Comparison of ENCODE assay signal across 8 cellular contexts in genomic region chr11:67390947-67391303, GRCh38. TPM values are rescaled to one million over a fixed set of nuclear protein-coding genes. Genes with fewer than 3 reads are reported as not detected.
DNase-seq lines count a peak whose midpoint lies in the region; ATAC-seq and TF ChIP-seq lines count a peak whose summit lies in the region.

No MANE protein-coding gene starts in this region.

- TF ChIP-seq CTCF in brain microvascular endothelial cell (IDR thresholded peaks at IDR 0.05; ENCODE audit: low read depth, low read length, missing control alignments), result no peak
- TF ChIP-seq CTCF in type B pancreatic cell (conservative IDR thresholded peaks at IDR 0.05), result no peak

- CTCF ChIA-PET in activated naive CD4-positive, alpha-beta T cell treated with anti-CD3 and anti-CD28 coated beads, Interleukin-2, amount 10 ng/mL, durations not matched to agents 7 days and 5 days (lab: Charles Lee), result interaction anchor here (1.0 to 24.9 kb wide), 4 partner anchors 9 to 37 kb away, joined by 3 to 564 read pairs (median 12); partner anchors contain the start of genes POLD4 and PPP1CA

- peak overlapping the region; percentile 51 for H3K27ac ChIP-seq in brain microvascular endothelial cell

- no peaks in the 10 kb centered on the region for H3K36me3 ChIP-seq in brain microvascular endothelial cell (replicated peaks)

- H3K27me3 ChIP-seq in brain microvascular endothelial cell (replicated peaks), result no peaks in the 10 kb centered on the region

- H3K36me3 Mint-ChIP-seq in activated naive CD4-positive, alpha-beta T cell treated with anti-CD3 and anti-CD28 coated beads, Interleukin-2, amount 10 ng/mL, durations not matched to agents 7 days and 5 days, result peaks cover 18% of the 10 kb centered on the region
- no peaks in the 10 kb centered on the region for H3K36me3 Mint-ChIP-seq in memory B cell
- H3K36me3 Mint-ChIP-seq in type B pancreatic cell, result no peaks in the 10 kb centered on the region

- H3K27ac Mint-ChIP-seq in activated naive CD4-positive, alpha-beta T cell treated with anti-CD3 and anti-CD28 coated beads, Interleukin-2, amount 10 ng/mL, durations not matched to agents 7 days and 5 days, result peak overlapping the region; percentile 56
- H3K27ac Mint-ChIP-seq in memory B cell (peak overlapping the region; percentile 35), type B pancreatic cell (peak overlapping the region; percentile 85)

- in situ Hi-C loops in brain microvascular endothelial cell (cut with HindIII; ENCODE audit: low pct_ligation_motif_present, low sequenced_read_pairs), result no loop called here

- H3K27me3 Mint-ChIP-seq in activated naive CD4-positive, alpha-beta T cell treated with anti-CD3 and anti-CD28 coated beads, Interleukin-2, amount 10 ng/mL, durations not matched to agents 7 days and 5 days, result peaks cover 9% of the 10 kb centered on the region
- H3K27me3 Mint-ChIP-seq in memory B cell (no peaks in the 10 kb centered on the region), type B pancreatic cell (peaks cover 11% of the 10 kb centered on the region)

- no peak for ATAC-seq in memory B cell (ENCODE audit: low read depth)

- H3K4me3 Mint-ChIP-seq in activated naive CD4-positive, alpha-beta T cell treated with anti-CD3 and anti-CD28 coated beads, Interleukin-2, amount 10 ng/mL, durations not matched to agents 7 days and 5 days, result peak overlapping the region; percentile 93
- H3K4me3 Mint-ChIP-seq in memory B cell, result peak overlapping the region; percentile 88
- H3K4me3 Mint-ChIP-seq in type B pancreatic cell, result peak overlapping the region; percentile 92

- H3K4me3 ChIP-seq in brain microvascular endothelial cell (ENCODE audit: low read depth, low read length), result peak overlapping the region; percentile 84

- no peak for DNase-seq in activated naive CD4-positive, alpha-beta T cell treated with anti-CD3 and anti-CD28 coated beads, Interleukin-2, amount 10 ng/mL, durations not matched to agents 7 days and 5 days
- no peak for DNase-seq in activated naive CD4-positive, alpha-beta T cell treated with Interleukin-2 at 50 U/mL for 16 hours
- no peak for DNase-seq in brain microvascular endothelial cell
- DNase-seq in memory B cell (ENCODE audit: low spot score in 2 of 2), result no peak
- no peak for DNase-seq in type B pancreatic cell (ENCODE audit: extremely low spot score, unreplicated experiment)
- DNase-seq in NK-92 treated with Interleukin-12 subunit alpha and Interleukin-12 subunit beta, amount 100 ng/mL, for 24 hours (lab: John Stamatoyannopoulos, UW), result no peak
- DNase-seq in NCI-H1092 (lab: John Stamatoyannopoulos, UW), result no peak
- no peak for DNase-seq in DMS53 treated with DMSO at 0.1 percent for 48 hours (lab: John Stamatoyannopoulos, UW; ENCODE audit: unreplicated experiment)

- no peaks in the 10 kb centered on the region for H3K9me3 Mint-ChIP-seq in activated naive CD4-positive, alpha-beta T cell treated with anti-CD3 and anti-CD28 coated beads, Interleukin-2, amount 10 ng/mL, durations not matched to agents 7 days and 5 days
- no peaks in the 10 kb centered on the region for H3K9me3 Mint-ChIP-seq in memory B cell
- no peaks in the 10 kb centered on the region for H3K9me3 Mint-ChIP-seq in type B pancreatic cell

- H3K4me1 Mint-ChIP-seq in activated naive CD4-positive, alpha-beta T cell treated with anti-CD3 and anti-CD28 coated beads, Interleukin-2, amount 10 ng/mL, durations not matched to agents 7 days and 5 days, result peaks cover 38% of the 10 kb centered on the region
- H3K4me1 Mint-ChIP-seq in memory B cell, result peaks cover 32% of the 10 kb centered on the region
- H3K4me1 Mint-ChIP-seq in type B pancreatic cell (ENCODE audit: unreplicated experiment), result peaks cover 18% of the 10 kb centered on the region

RNA-seq across cellular contexts. Expression of gene RAD9A, which starts 0.9 kb away (rescaled TPM):
- total RNA-seq in type B pancreatic cell (ENCODE audit: low replicate concordance), result 29.5 and 41.2 TPM in 2 replicates

RNA-seq across cellular contexts. Expression of gene PPP1CA, which starts 10.7 kb away (rescaled TPM):
- total RNA-seq in type B pancreatic cell (ENCODE audit: low replicate concordance), result 137 TPM in 2 replicates

RNA-seq across cellular contexts. Expression of gene TBC1D10C, which starts 13.0 kb away (rescaled TPM):
- 0.87 TPM in 1 of 2 replicates, not detected in the other for total RNA-seq in type B pancreatic cell (ENCODE audit: low replicate concordance)

RNA-seq across cellular contexts. Expression of gene CLCF1, which starts 17.5 kb away (rescaled TPM):
- total RNA-seq in type B pancreatic cell (ENCODE audit: low replicate concordance), result 3.2 and 6.7 TPM in 2 replicates

RNA-seq across cellular contexts. Expression of gene CARNS1, which starts 24.6 kb away (rescaled TPM):
- 0.31 and 1.5 TPM in 2 replicates for total RNA-seq in type B pancreatic cell (ENCODE audit: low replicate concordance)

Comparison
In these comparisons a context has a peak if more than half of its experiments do, and no peak if none do; other contexts are left out.
1. H3K27ac Mint-ChIP-seq: peak in every context shown above with its lines; median percentile 85 in type B pancreatic cell; 56 in activated naive CD4-positive, alpha-beta T cell treated with anti-CD3 and anti-CD28 coated beads, Interleukin-2, amount 10 ng/mL, durations not matched to agents 7 days and 5 days; 35 in memory B cell.